ENCODE assay signal across 8 cellular contexts in the genomic region with DNA sequence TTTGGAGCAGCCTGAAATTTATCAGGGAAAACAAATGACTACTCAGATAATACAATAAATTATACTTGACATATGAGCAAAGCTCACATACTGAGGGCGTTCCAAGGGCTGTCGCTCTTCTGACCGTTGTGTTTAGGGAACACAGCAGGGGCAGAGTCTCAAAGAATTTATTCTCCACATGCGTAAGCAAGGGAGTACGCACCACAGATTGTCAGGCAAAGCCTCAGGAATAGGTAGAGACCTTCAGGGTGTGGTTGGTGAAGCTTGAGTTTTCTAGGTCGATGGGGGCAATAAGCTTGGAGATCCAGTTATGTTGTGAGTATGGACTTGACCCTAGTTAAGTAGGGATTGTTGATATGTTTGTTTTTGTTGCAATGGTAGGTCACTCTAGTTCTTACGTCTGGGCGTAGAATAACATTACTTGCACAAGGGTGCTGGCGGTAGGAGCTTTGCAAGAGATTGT. TPM values are rescaled to one million over a fixed set of nuclear protein-coding genes. Genes with fewer than 3 reads are reported as not detected.
DNase-seq lines count a peak whose midpoint lies in the region; ATAC-seq, FAIRE-seq and TF ChIP-seq lines count a peak whose summit lies in the region.

No MANE protein-coding gene starts in this region.

- no peak for DNase-seq in CD4-positive, alpha-beta T cell
- peak; percentile 34 for DNase-seq in HTR-8/SVneo (ENCODE audit: insufficient read length, low spot score)
- peak; percentile 23 for DNase-seq in amniotic epithelial cell (ENCODE audit: low read depth)
- no peak for DNase-seq in NCI-H1436 treated with DMSO at 0.1 percent for 48 hours (lab: John Stamatoyannopoulos, UW)

- H3K4me1 ChIP-seq in iPS-20b (ENCODE audit: insufficient read depth, low read length): peaks cover 2% of the 10 kb centered on the region; the same call in 1 of the 2 replicates

- no peak for TF ChIP-seq CTCF in CD4-positive, alpha-beta T cell (IDR thresholded peaks at IDR 0.05)

- H3K4me1 Mint-ChIP-seq in CD4-positive, alpha-beta T cell (ENCODE audit: low read depth): peaks cover 44% of the 10 kb centered on the region
- peaks cover 53% of the 10 kb centered on the region for H3K4me1 Mint-ChIP-seq in stimulated activated memory B cell treated with anti-CD40 and anti-IgM and Interleukin-4, amounts not matched to agents 10 μg/mL and 1 μg/mL and 100 μg/mL, for 72 hours

- intact Hi-C loops in CD4-positive, alpha-beta T cell (cut with DNase I, micrococcal nuclease): loop anchor here in 1 of 2 experiments (5.0 to 10.0 kb wide), 3 partner anchors 345 to 470 kb away; a partner anchor contains a TSS

- H3K9me3 Mint-ChIP-seq in CD4-positive, alpha-beta T cell: no peaks in the 10 kb centered on the region
- no peaks in the 10 kb centered on the region for H3K9me3 Mint-ChIP-seq in stimulated activated memory B cell treated with anti-CD40 and anti-IgM and Interleukin-4, amounts not matched to agents 10 μg/mL and 1 μg/mL and 100 μg/mL, for 72 hours

- peak; percentile 31 for FAIRE-seq in HTR-8/SVneo (lab: Jason Lieb, UNC)

- CTCF ChIA-PET in CD4-positive, alpha-beta T cell (lab: Charles Lee): no interaction called here

- H3K36me3 ChIP-seq in iPS-20b (ENCODE audit: insufficient read depth, low read depth, low read length): no peaks in the 10 kb centered on the region

- H3K27ac Mint-ChIP-seq in CD4-positive, alpha-beta T cell: peak overlapping the region; percentile 53
- H3K27ac Mint-ChIP-seq in stimulated activated memory B cell treated with anti-CD40 and anti-IgM and Interleukin-4, amounts not matched to agents 10 μg/mL and 1 μg/mL and 100 μg/mL, for 72 hours: peak overlapping the region; percentile 84

- H3K36me3 Mint-ChIP-seq in CD4-positive, alpha-beta T cell (ENCODE audit: low read depth): peaks cover 5% of the 10 kb centered on the region
- H3K36me3 Mint-ChIP-seq in stimulated activated memory B cell treated with anti-CD40 and anti-IgM and Interleukin-4, amounts not matched to agents 10 μg/mL and 1 μg/mL and 100 μg/mL, for 72 hours: peaks cover 21% of the 10 kb centered on the region

- no peaks in the 10 kb centered on the region for H3K9me3 ChIP-seq in CD4-positive, alpha-beta T cell (ENCODE audit: control insufficient read depth, low read length)
- no peaks in the 10 kb centered on the region for H3K9me3 ChIP-seq in iPS-20b (ENCODE audit: insufficient read depth, low read depth, low read length)

- H3K4me3 ChIP-seq in iPS-20b (ENCODE audit: low read length): peak overlapping the region; percentile 76

- no peaks in the 10 kb centered on the region for H3K27me3 ChIP-seq in CD4-positive, alpha-beta T cell (ENCODE audit: control insufficient read depth, insufficient read depth, low read length)
- H3K27me3 ChIP-seq in iPS-20b (ENCODE audit: insufficient read depth, low read length): peaks cover 11% of the 10 kb centered on the region

- peak overlapping the region; percentile 46; the same call in 1 of the 2 replicates for H3K9ac ChIP-seq in iPS-20b (ENCODE audit: low read depth, low read length)

- H3K4me3 Mint-ChIP-seq in CD4-positive, alpha-beta T cell: peak overlapping the region; percentile 89
- H3K4me3 Mint-ChIP-seq in stimulated activated memory B cell treated with anti-CD40 and anti-IgM and Interleukin-4, amounts not matched to agents 10 μg/mL and 1 μg/mL and 100 μg/mL, for 72 hours: peak overlapping the region; percentile 88

- H3K27ac ChIP-seq in CD4-positive, alpha-beta T cell (ENCODE audit: low read depth, low read length): no peak overlapping the region
- H3K27ac ChIP-seq in iPS-20b (ENCODE audit: low read length): no peak overlapping the region

- POLR2A ChIA-PET in CD4-positive, alpha-beta T cell (lab: Charles Lee): interaction anchor here (0.9 to 1.4 kb wide), 5 partner anchors 22 to 117 kb away, joined by 3 to 5 read pairs (median 3); a partner anchor contains a TSS

- no peak for ATAC-seq in CD4-positive, alpha-beta T cell (ENCODE audit: poor library complexity)
- ATAC-seq in stimulated activated memory B cell treated with anti-CD40 and anti-IgM and Interleukin-4, amounts not matched to agents 10 μg/mL and 1 μg/mL and 100 μg/mL, for 72 hours: no peak
- ATAC-seq in HG02763 (IDR thresholded peaks at IDR 0.05; ENCODE audit: unreplicated experiment): no peak
- no peak for ATAC-seq in HG03045 (IDR thresholded peaks at IDR 0.05; ENCODE audit: unreplicated experiment)

- no peaks in the 10 kb centered on the region for H3K27me3 Mint-ChIP-seq in CD4-positive, alpha-beta T cell
- H3K27me3 Mint-ChIP-seq in stimulated activated memory B cell treated with anti-CD40 and anti-IgM and Interleukin-4, amounts not matched to agents 10 μg/mL and 1 μg/mL and 100 μg/mL, for 72 hours: no peaks in the 10 kb centered on the region

RNA-seq across cellular contexts. Expression of a gene that starts 0.8 kb away (rescaled TPM):
- total RNA-seq in CD4-positive, alpha-beta T cell: 10 to 100 TPM; 13.8 to 18.5 TPM

Comparison
In these comparisons a context has a peak if more than half of its experiments do, and no peak if none do; other contexts are left out.
1. DNase-seq: peak in HTR-8/SVneo (single experiment) and amniotic epithelial cell (single experiment); none in CD4-positive, alpha-beta T cell (0 of 10) and NCI-H1436 treated with DMSO at 0.1 percent for 48 hours (single experiment).